Comparison of ENCODE assay signal across 24 cellular contexts in the genomic region with DNA sequence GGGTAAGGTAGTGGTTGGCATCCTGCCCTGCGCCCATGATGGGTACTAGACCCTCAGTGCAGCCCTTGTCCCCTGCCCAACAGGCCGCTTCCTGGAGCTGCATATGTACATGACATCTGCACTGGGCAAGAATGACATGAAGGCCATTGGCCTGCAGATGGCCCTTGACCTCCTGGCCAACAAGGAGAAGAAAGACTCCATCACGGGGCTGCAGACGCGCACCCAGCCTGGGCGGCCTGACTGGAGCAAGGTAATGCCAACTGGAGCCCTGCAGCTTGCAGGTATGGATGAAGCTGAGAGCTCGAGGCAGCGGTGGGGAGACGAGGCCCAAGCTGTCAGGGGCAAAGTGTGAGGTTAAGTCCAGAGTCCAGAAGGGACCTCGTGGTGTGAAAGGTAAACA. TPM values are rescaled to one million over a fixed set of nuclear protein-coding genes. Genes with fewer than 3 reads are reported as not detected.
"Had no signal": no experiment of that assay in that cellular context is flagged by ENCODE, and none has a peak within 500 bp of the region (broad histone marks: within the 10 kb centered on the region; RNA-seq: fewer than 3 reads in every experiment).

No MANE protein-coding gene starts in this region.

- FAIRE-seq: colon, endothelial cell of umbilical vein, frontal cortex, keratinocyte had no signal

- H3K4me1 ChIP-seq: left lung had no signal

- ATAC-seq: foreskin keratinocyte; gastroesophageal sphincter; heart left ventricle; left cardiac atrium; left lung; naive thymus-derived CD4-positive, alpha-beta T cell had no signal

- H3K4me3 ChIP-seq: coronary artery, dorsolateral prefrontal cortex, esophagus muscularis mucosa, gastroesophageal sphincter, heart left ventricle, hepatocyte, left lung, lung had no signal

- H3K9me3 ChIP-seq: esophagus muscularis mucosa, gastroesophageal sphincter, heart left ventricle, left lung had no signal

- DNase-seq: dermis blood vessel endothelial cell; dorsolateral prefrontal cortex; effector CD4-positive, alpha-beta T cell; effector memory CD4-positive, alpha-beta T cell; foreskin keratinocyte; heart left ventricle; hypothalamus; immature natural killer cell; left cardiac atrium; left lung; mammary epithelial cell; mesendoderm; midbrain; naive thymus-derived CD4-positive, alpha-beta T cell had no signal

- H3K27ac ChIP-seq: coronary artery, dorsolateral prefrontal cortex, esophagus muscularis mucosa, foreskin keratinocyte, gastroesophageal sphincter, heart left ventricle, hepatocyte, left lung had no signal

- H3K27me3 ChIP-seq: left lung had no signal

- H3K36me3 ChIP-seq: esophagus muscularis mucosa, gastroesophageal sphincter, heart left ventricle, left lung had no signal

RNA-seq across cellular contexts. Expression of a gene that starts 40.8 kb away (rescaled TPM):
- total RNA-seq: endothelial cell of umbilical vein, mononuclear cell had no signal
